In the genomic region with DNA sequence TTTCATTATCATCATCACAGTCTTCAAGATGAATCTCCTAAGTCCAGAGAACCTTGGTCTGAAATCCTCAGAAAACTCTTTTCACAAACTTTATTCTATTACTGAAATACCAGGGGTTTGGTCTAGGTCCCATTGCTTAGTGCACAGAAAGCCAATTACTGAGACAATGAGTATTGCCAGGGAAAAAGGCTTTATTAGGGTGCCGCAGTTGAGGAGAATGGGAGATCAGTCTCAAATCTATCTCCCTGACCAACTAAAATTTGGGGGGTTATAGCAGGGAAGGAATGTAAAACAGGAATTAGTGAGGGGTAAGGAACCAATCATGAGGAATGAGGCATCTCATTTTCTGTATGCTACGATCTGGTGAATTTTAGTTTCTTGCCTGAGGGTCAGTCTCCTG, we compare ENCODE assay signal across 9 cellular contexts.
"Had no signal": no experiment of that assay in that cellular context is flagged by ENCODE, and none has a peak within 500 bp of the region (broad histone marks: within the 10 kb centered on the region; RNA-seq: fewer than 3 reads in every experiment).

No MANE protein-coding gene starts in this region.

- H3K27ac ChIP-seq: HL-60, KMS-11 had no signal

- H3K9ac ChIP-seq: KMS-11 had no signal

- H3K36me3 ChIP-seq: HAP-1 had no signal

- DNase-seq: GOT3, H7, HFFc6, IMR-90, Karpas-422, KBM-7 had no signal

- H3K4me3 ChIP-seq: HAP-1 had no signal

- H3K4me1 ChIP-seq: HAP-1 had no signal

- H3K4me2 ChIP-seq: KMS-11 had no signal
